Comparison of ENCODE assay signal across 22 cellular contexts in genomic region chr22:23553922-23554870, GRCh38. TPM values are rescaled to one million over a fixed set of nuclear protein-coding genes. Genes with fewer than 3 reads are reported as not detected.
DNase-seq lines count a peak whose midpoint lies in the region; ATAC-seq and TF ChIP-seq lines count a peak whose summit lies in the region.
"Had no signal": no experiment of that assay in that cellular context is flagged by ENCODE, and none has a peak within 500 bp of the region (broad histone marks: within the 10 kb centered on the region; RNA-seq: fewer than 3 reads in every experiment).

No MANE protein-coding gene starts in this region.

- H3K27ac ChIP-seq in sigmoid colon = no peak overlapping the region
- H3K27ac ChIP-seq: SJSA1 had no signal

- H3K27me3 ChIP-seq in sigmoid colon = peaks cover 0 to 45% (median 10%) of the 10 kb centered on the region in 3 donors

- ATAC-seq in left lobe of liver (no peak), GM18861 (IDR thresholded peaks at IDR 0.05; ENCODE audit: unreplicated experiment) (no peak)
- ATAC-seq: CD8-positive, alpha-beta T cell had no signal

- 83 to 84% methylated on average over 21 of the region's 21 CpGs for whole genome bisulfite sequencing in sigmoid colon, 2 donors

- no peak overlapping the region for H3K4me3 ChIP-seq in sigmoid colon
- H3K4me3 ChIP-seq: SJSA1 had no signal

- intact Hi-C loops in sigmoid colon (cut with DNase I) = no loop called here

- H3K36me3 ChIP-seq in sigmoid colon = no peaks in the 10 kb centered on the region
- H3K36me3 ChIP-seq: SJSA1 had no signal

- peak; percentile 15 for DNase-seq in activated CD8-positive, alpha-beta memory T cell treated with anti-CD3 and anti-CD28 coated beads, Interleukin-2, amount 50 U/mL, for 4 hours
- no peak for DNase-seq in activated CD8-positive, alpha-beta memory T cell treated with anti-CD3 and anti-CD28 coated beads for 24 hours
- DNase-seq in Ammon's horn (ENCODE audit: low spot score) (peak; percentile 29), left lobe of liver (ENCODE audit: low spot score) (peak; percentile 21), sigmoid colon (peak; percentile 50), COLO668 (lab: John Stamatoyannopoulos, UW; ENCODE audit: unreplicated experiment) (no peak), SW 1271 (lab: John Stamatoyannopoulos, UW) (no peak)
- DNase-seq: 8988T; C1 segment of cervical spinal cord; CD8-positive, alpha-beta T cell; EL; Kasumi-1; NCI-H1694 treated with DMSO at 0.1 percent for 48 hours; NCI-H2081 treated with DMSO at 0.1 percent for 48 hours; NCI-H446 treated with DMSO at 0.1 percent for 48 hours; NCI-H526 treated with DMSO at 0.1 percent for 48 hours; OCI-M1 had no signal

- no peaks in the 10 kb centered on the region for H3K9me3 ChIP-seq in sigmoid colon
- H3K9me3 ChIP-seq: SJSA1 had no signal

- TF ChIP-seq POLR2A in sigmoid colon (IDR thresholded peaks at IDR 0.05) = no peak

- TF ChIP-seq EP300 in sigmoid colon (IDR thresholded peaks at IDR 0.05) = no peak

- no peak for TF ChIP-seq CTCF in sigmoid colon (IDR thresholded peaks at IDR 0.05)

- H3K4me1 ChIP-seq in sigmoid colon = no peaks in the 10 kb centered on the region
- H3K4me1 ChIP-seq: SJSA1 had no signal

RNA-seq across cellular contexts. Expression of gene IGLL1, which starts 25.9 kb away (rescaled TPM):
- total RNA-seq in left lobe of liver (not detected), sigmoid colon (not detected)
- not detected for polyA plus RNA-seq in sigmoid colon
- total RNA-seq: CD8-positive, alpha-beta T cell; H4; MCF 10A; SJSA1 had no signal
- polyA plus RNA-seq: IgD-negative memory B cell had no signal

Comparison
In these comparisons a context has a peak if more than half of its experiments do, and no peak if none do; other contexts are left out.
1. DNase-seq: peak in activated CD8-positive, alpha-beta memory T cell treated with anti-CD3 and anti-CD28 coated beads, Interleukin-2, amount 50 U/mL, for 4 hours (single experiment), Ammon's horn (single experiment), left lobe of liver (single experiment) and sigmoid colon (single experiment); none in activated CD8-positive, alpha-beta memory T cell treated with anti-CD3 and anti-CD28 coated beads for 24 hours (single experiment), COLO668 (single experiment) and SW 1271 (0 of 2).